17 cellular contexts compared by ENCODE assay signal in the genomic region with DNA sequence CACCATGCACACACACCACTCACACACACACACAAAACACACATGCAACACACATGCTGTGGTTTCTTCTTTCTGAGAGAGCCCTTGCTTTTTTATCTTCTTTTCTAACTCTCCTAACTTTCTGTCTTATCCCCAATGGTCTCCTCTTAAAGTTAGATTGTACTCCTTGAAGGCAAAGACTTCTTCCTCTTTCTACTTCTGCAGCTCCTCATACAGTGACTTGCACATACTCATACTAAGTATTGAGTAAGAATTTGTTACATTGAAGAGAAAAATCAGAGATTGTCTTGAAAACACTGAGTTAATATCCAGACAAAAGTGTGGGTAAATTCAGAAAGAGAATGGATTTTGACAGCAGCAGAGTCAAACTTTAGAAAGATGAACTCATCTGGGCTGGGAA.
"Had no signal": no experiment of that assay in that cellular context is flagged by ENCODE, and none has a peak within 500 bp of the region (broad histone marks: within the 10 kb centered on the region; RNA-seq: fewer than 3 reads in every experiment).

No MANE protein-coding gene starts in this region.

- H3K4me3 ChIP-seq: adrenal gland, body of pancreas, coronary artery, gastrocnemius medialis, heart right ventricle, psoas muscle, spleen had no signal

- DNase-seq: activated CD4-positive, alpha-beta T cell treated with anti-CD3 and anti-CD28 coated beads for 48 hours; activated naive CD4-positive, alpha-beta T cell treated with anti-CD3 and anti-CD28 coated beads, Interleukin-2, amount 10 ng/mL, durations not matched to agents 7 days and 5 days; adrenal gland; body of pancreas; central memory CD4-positive, alpha-beta T cell; effector CD8-positive, alpha-beta T cell; gastrocnemius medialis; heart right ventricle; islet precursor cell; occipital lobe; psoas muscle; spleen; stimulated activated CD4-positive, alpha-beta T cell treated with anti-CD3 and anti-CD28 coated beads, Interleukin-1b, Interleukin-23, amount 100 ng/mL, for 48 hours; stimulated activated naive B cell treated with anti-CD40 and anti-IgM and Interleukin-4, amounts not matched to agents 10 μg/mL and 1 μg/mL and 100 μg/mL, for 72 hours; T1000; trophoblast cell had no signal

- H3K36me3 ChIP-seq: adrenal gland, gastrocnemius medialis, heart right ventricle had no signal

- H3K27me3 ChIP-seq: adrenal gland, body of pancreas, gastrocnemius medialis, heart right ventricle, spleen had no signal

- H3K9me3 ChIP-seq: adrenal gland, body of pancreas, gastrocnemius medialis, heart right ventricle, psoas muscle, spleen had no signal

- H3K27ac ChIP-seq: adrenal gland, body of pancreas, coronary artery, gastrocnemius medialis, heart right ventricle, psoas muscle had no signal
